21 cellular contexts compared by ENCODE assay signal in the genomic region with DNA sequence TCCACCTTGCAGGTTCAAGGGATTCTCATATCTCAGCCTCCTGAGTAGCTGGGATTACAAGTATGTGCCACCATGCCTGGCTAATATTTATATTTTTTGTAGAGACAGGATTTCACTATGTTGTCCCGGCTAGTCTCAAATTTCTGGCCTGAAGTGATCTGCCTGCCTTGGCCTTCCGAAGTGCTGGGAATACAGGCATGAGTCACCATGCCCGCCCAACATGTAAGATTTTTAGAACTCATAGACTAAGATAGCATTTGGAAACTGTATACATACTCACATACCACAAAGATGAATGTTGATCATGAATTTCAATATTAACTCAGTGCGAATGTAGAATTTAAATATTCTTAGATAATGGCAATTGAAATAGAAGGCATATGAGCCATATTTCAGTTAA.
"Had no signal": no experiment of that assay in that cellular context is flagged by ENCODE, and none has a peak within 500 bp of the region (broad histone marks: within the 10 kb centered on the region; RNA-seq: fewer than 3 reads in every experiment).

No MANE protein-coding gene starts in this region.

- H3K9me3 Mint-ChIP-seq: activated CD4-positive, alpha-beta T cell treated with anti-CD3 and anti-CD28 coated beads, Interleukin-2, amount 10 ng/mL, durations not matched to agents 7 days and 5 days; memory B cell had no signal

- H3K4me1 ChIP-seq: adrenal gland, colonic mucosa, prostate gland, suprapubic skin, transverse colon, vagina had no signal

- H3K27ac ChIP-seq: adrenal gland, colonic mucosa, prostate gland, suprapubic skin, transverse colon, vagina had no signal

- H3K4me1 Mint-ChIP-seq: activated CD4-positive, alpha-beta T cell treated with anti-CD3 and anti-CD28 coated beads, Interleukin-2, amount 10 ng/mL, durations not matched to agents 7 days and 5 days; activated naive CD4-positive, alpha-beta T cell treated with anti-CD3 and anti-CD28 coated beads, Interleukin-2, amount 50 U/mL, for 24 hours; memory B cell; stimulated activated naive CD8-positive, alpha-beta T cell treated with anti-CD3 and anti-CD28 coated beads, Interleukin-15, amount 100 ng/mL, for 72 hours had no signal

- H3K9me3 ChIP-seq: adrenal gland, colonic mucosa, prostate gland, suprapubic skin, vagina had no signal

- H3K27me3 ChIP-seq: adrenal gland, colonic mucosa, suprapubic skin, transverse colon, vagina had no signal

- H3K27me3 Mint-ChIP-seq: activated CD4-positive, alpha-beta T cell treated with anti-CD3 and anti-CD28 coated beads, Interleukin-2, amount 10 ng/mL, durations not matched to agents 7 days and 5 days; activated naive CD4-positive, alpha-beta T cell treated with anti-CD3 and anti-CD28 coated beads, Interleukin-2, amount 50 U/mL, for 24 hours; memory B cell; stimulated activated naive CD8-positive, alpha-beta T cell treated with anti-CD3 and anti-CD28 coated beads, Interleukin-15, amount 100 ng/mL, for 72 hours had no signal

- H3K36me3 Mint-ChIP-seq: activated naive CD4-positive, alpha-beta T cell treated with anti-CD3 and anti-CD28 coated beads, Interleukin-2, amount 50 U/mL, for 24 hours; memory B cell had no signal

- H3K36me3 ChIP-seq: adrenal gland, colonic mucosa, prostate gland, suprapubic skin, transverse colon, vagina had no signal

- H3K4me3 Mint-ChIP-seq: activated CD4-positive, alpha-beta T cell treated with anti-CD3 and anti-CD28 coated beads, Interleukin-2, amount 10 ng/mL, durations not matched to agents 7 days and 5 days; activated naive CD4-positive, alpha-beta T cell treated with anti-CD3 and anti-CD28 coated beads, Interleukin-2, amount 50 U/mL, for 24 hours; memory B cell; neural crest cell; stimulated activated naive CD8-positive, alpha-beta T cell treated with anti-CD3 and anti-CD28 coated beads, Interleukin-15, amount 100 ng/mL, for 72 hours had no signal

- DNase-seq: activated CD4-positive, alpha-beta T cell treated with anti-CD3 and anti-CD28 coated beads, Interleukin-2, amount 10 ng/mL, durations not matched to agents 7 days and 5 days; activated CD8-positive, alpha-beta memory T cell treated with anti-CD3 and anti-CD28 coated beads, Interleukin-2, amount 50 U/mL, for 4 hours; activated gamma-delta T cell; adrenal gland; central memory CD4-positive, alpha-beta T cell; colonic mucosa; right cardiac atrium; small intestine; stimulated activated CD4-positive, alpha-beta T cell treated with anti-CD3 and anti-CD28 coated beads, Interleukin-15, amount 100 ng/mL, for 24 hours; stimulated activated CD4-positive, alpha-beta T cell treated with anti-CD3 and anti-CD28 coated beads, Interleukin-2, amount 100 ng/mL, for 48 hours; stimulated activated naive CD8-positive, alpha-beta T cell treated with anti-CD3 and anti-CD28 coated beads, Interleukin-15, amount 100 ng/mL, for 72 hours; T-helper 1 cell; T-helper 9 cell; transverse colon had no signal

- H3K27ac Mint-ChIP-seq: activated CD4-positive, alpha-beta T cell treated with anti-CD3 and anti-CD28 coated beads, Interleukin-2, amount 10 ng/mL, durations not matched to agents 7 days and 5 days; activated naive CD4-positive, alpha-beta T cell treated with anti-CD3 and anti-CD28 coated beads, Interleukin-2, amount 50 U/mL, for 24 hours; memory B cell; stimulated activated naive CD8-positive, alpha-beta T cell treated with anti-CD3 and anti-CD28 coated beads, Interleukin-15, amount 100 ng/mL, for 72 hours had no signal

- H3K4me3 ChIP-seq: adrenal gland, colonic mucosa, prostate gland, suprapubic skin, transverse colon, vagina had no signal

- ATAC-seq: activated CD4-positive, CD25-positive, alpha-beta regulatory T cell treated with anti-CD3 and anti-CD28 coated beads, Interleukin-2, amount 50 U/mL, for 24 hours; right cardiac atrium; stimulated activated naive CD8-positive, alpha-beta T cell treated with anti-CD3 and anti-CD28 coated beads, Interleukin-15, amount 100 ng/mL, for 72 hours had no signal
